19 cellular contexts compared by ENCODE assay signal in genomic region chr2:5067816-5068215, GRCh38.
DNase-seq lines count a peak whose midpoint lies in the region; FAIRE-seq and TF ChIP-seq lines count a peak whose summit lies in the region.
"Had no signal": no experiment of that assay in that cellular context is flagged by ENCODE, and none has a peak within 500 bp of the region (broad histone marks: within the 10 kb centered on the region; RNA-seq: fewer than 3 reads in every experiment).

No MANE protein-coding gene starts in this region.

- H3K27me3 Mint-ChIP-seq in neural progenitor cell (ENCODE audit: insufficient read depth, low read depth), result no peaks in the 10 kb centered on the region
- H3K27me3 Mint-ChIP-seq: CD4-positive, CD25-positive, alpha-beta regulatory T cell had no signal

- peak overlapping the region; percentile 46; the same call in 1 of the 2 replicates for H2AK5ac ChIP-seq in H1 (ENCODE audit: low read depth, low read length)

- no peaks in the 10 kb centered on the region for H3K79me2 ChIP-seq in H1 (ENCODE audit: control insufficient read depth in 1 of 2, insufficient read depth in 2 of 2, low read length in 2 of 2)
- no peaks in the 10 kb centered on the region for H3K79me2 ChIP-seq in neural progenitor cell (ENCODE audit: low read depth)

- no peak overlapping the region for H3K4me3 Mint-ChIP-seq in neural progenitor cell
- H3K4me3 Mint-ChIP-seq: CD4-positive, CD25-positive, alpha-beta regulatory T cell; CD8-positive, alpha-beta T cell; H9 had no signal

- H3K4me1 ChIP-seq in H1 (replicated peaks in 1 of 4; ENCODE audit: control insufficient read depth in 3 of 4, insufficient read depth in 4 of 4, low read length in 3 of 4), result peaks cover 3 to 12% (median 10%) of the 10 kb centered on the region in 4 experiments; a peak in 6 of 7 replicates
- H3K4me1 ChIP-seq in neural progenitor cell, result no peaks in the 10 kb centered on the region
- H3K4me1 ChIP-seq: A549 had no signal

- H3K18ac ChIP-seq in H1 (ENCODE audit: extremely low read depth, low read length), result no peak overlapping the region

- H4K91ac ChIP-seq in H1 (replicated peaks; ENCODE audit: insufficient read length, low read length), result no peak overlapping the region

- H2BK120ac ChIP-seq in H1 (replicated peaks; ENCODE audit: low read depth, low read length), result no peak overlapping the region

- no peak overlapping the region for H2BK5ac ChIP-seq in H1 (ENCODE audit: low read depth, low read length)

- no peak overlapping the region for H3K56ac ChIP-seq in H1 (replicated peaks; ENCODE audit: insufficient read length, low read depth, low read length)

- H3K4me2 ChIP-seq in H1 (ENCODE audit: insufficient read depth in 1 of 2, low read depth in 2 of 2, low read length in 2 of 2), result no peak overlapping the region
- H3K4me2 ChIP-seq in neural progenitor cell, result no peak overlapping the region
- H3K4me2 ChIP-seq: A549 had no signal

- CTCF ChIA-PET in H1 (lab: Charles Lee; ENCODE audit: partially characterized antibody), result no interaction called here

- WGBS in H1 (ENCODE audit: extremely low coverage in 1 of 2, insufficient coverage in 1 of 2, insufficient read length in 1 of 2, insufficient replicate concordance in 2 of 2, low coverage in 1 of 2, low lambda C conversion rate in 2 of 2, missing lambda C conversion rate in 1 of 2), 2 experiments, result 95% methylated on average over 4 of the region's 4 CpGs; no CpG with 5 or more reads in 1 of the 2 experiments

- peak overlapping the region; percentile 51; the same call in 1 of the 2 replicates for H2BK12ac ChIP-seq in H1 (ENCODE audit: low read depth, low read length)

- H3K4me1 Mint-ChIP-seq in neural progenitor cell, result no peaks in the 10 kb centered on the region
- H3K4me1 Mint-ChIP-seq: CD4-positive, CD25-positive, alpha-beta regulatory T cell had no signal

- H2AFZ ChIP-seq in H1 (ENCODE audit: low read length) (no peak overlapping the region), neural progenitor cell (replicated peaks) (no peak overlapping the region)
- H2AFZ ChIP-seq: GM23248 had no signal

- no peak for TF ChIP-seq RAD21 in H1 (IDR thresholded peaks at IDR 0.05 in 1 of 2, conservative IDR thresholded peaks at IDR 0.05 in 1 of 2; ENCODE audit: low read depth in 2 of 2, low read length in 2 of 2)

- H3K23me2 ChIP-seq in H1 (ENCODE audit: low read depth, low read length), result peaks cover 3% of the 10 kb centered on the region; the same call in 1 of the 2 replicates

- no peaks in the 10 kb centered on the region for H3K27me3 ChIP-seq in H1 (replicated peaks in 1 of 4; ENCODE audit: control insufficient read depth in 3 of 4, extremely low read depth in 1 of 4, insufficient read depth in 3 of 4, low read length in 3 of 4)
- no peaks in the 10 kb centered on the region for H3K27me3 ChIP-seq in neural progenitor cell

- POLR2A ChIA-PET in H1 (lab: Charles Lee; ENCODE audit: partially characterized antibody), result no interaction called here

- no peaks in the 10 kb centered on the region for H3K79me1 ChIP-seq in H1 (ENCODE audit: low read depth, low read length)

- no peaks in the 10 kb centered on the region for H3K9me3 Mint-ChIP-seq in neural progenitor cell
- H3K9me3 Mint-ChIP-seq: H9 had no signal

- no peak overlapping the region for H3K9ac ChIP-seq in H1 (replicated peaks in 1 of 4; ENCODE audit: extremely low read depth in 1 of 4, low read depth in 3 of 4, low read length in 3 of 4)
- no peak overlapping the region for H3K9ac ChIP-seq in neural progenitor cell
- H3K9ac ChIP-seq: GM23248 had no signal

- no peaks in the 10 kb centered on the region for H3K9me3 ChIP-seq in H1 (ENCODE audit: insufficient read depth in 2 of 2, low read depth in 1 of 2, low read length in 1 of 2)
- H3K9me3 ChIP-seq in neural progenitor cell (ENCODE audit: low read depth), result no peaks in the 10 kb centered on the region

- H3K4me3 ChIP-seq in H1 (ENCODE audit: extremely low read depth in 1 of 4, insufficient read depth in 2 of 4, low read depth in 3 of 4, low read length in 4 of 4) (no peak overlapping the region; a peak in 1 of 8 replicates), neural progenitor cell (no peak overlapping the region)
- H3K4me3 ChIP-seq: A549, GM12878, GM23248 had no signal

- TF ChIP-seq EP300 in H1 (IDR thresholded peaks at IDR 0.05; ENCODE audit: borderline replicate concordance in 1 of 2, low read depth in 2 of 2, low read length in 2 of 2), result no peak

- no peaks in the 10 kb centered on the region for H3F3A ChIP-seq in neural progenitor cell (ENCODE audit: low read depth)

- no peak overlapping the region for H2BK15ac ChIP-seq in H1 (ENCODE audit: low read length)

- no peak overlapping the region for H4K8ac ChIP-seq in H1 (ENCODE audit: extremely low read depth, insufficient read depth, low read length)

- H4K20me1 ChIP-seq in H1 (replicated peaks in 1 of 2; ENCODE audit: control insufficient read depth in 1 of 2, insufficient read depth in 2 of 2, low read length in 2 of 2) (no peaks in the 10 kb centered on the region), neural progenitor cell (ENCODE audit: low read depth) (no peaks in the 10 kb centered on the region)

- no peak overlapping the region for H3K27ac Mint-ChIP-seq in neural progenitor cell
- H3K27ac Mint-ChIP-seq: CD4-positive, CD25-positive, alpha-beta regulatory T cell; CD8-positive, alpha-beta T cell; H9 had no signal

- H3K27ac ChIP-seq in H1 (ENCODE audit: low read depth, low read length) (no peak overlapping the region), neural progenitor cell (no peak overlapping the region)
- H3K27ac ChIP-seq: A549, C4-2B, GM23248 had no signal

- TF ChIP-seq CTCF in H1 (IDR thresholded peaks at IDR 0.05; ENCODE audit: control extremely low read depth in 1 of 3, insufficient read depth in 1 of 3, low read depth in 1 of 3, low read length in 3 of 3) (no peak), neural progenitor cell (IDR thresholded peaks at IDR 0.05) (no peak)

- no peak overlapping the region for H3K4ac ChIP-seq in H1 (replicated peaks; ENCODE audit: insufficient read length, low read depth, low read length)

- H3K36me3 Mint-ChIP-seq in neural progenitor cell, result no peaks in the 10 kb centered on the region
- H3K36me3 Mint-ChIP-seq: CD4-positive, CD25-positive, alpha-beta regulatory T cell; CD8-positive, alpha-beta T cell had no signal

- no peak overlapping the region for H4K5ac ChIP-seq in H1 (ENCODE audit: insufficient read length, low read depth, low read length)

- TF ChIP-seq POLR2A in H1 (IDR thresholded peaks at IDR 0.05; ENCODE audit: control extremely low read depth in 1 of 2, low read depth in 2 of 2, low read length in 2 of 2), result no peak

- H3K36me3 ChIP-seq in H1 (ENCODE audit: control insufficient read depth in 2 of 4, insufficient read depth in 4 of 4, low read length in 3 of 4) (no peaks in the 10 kb centered on the region), neural progenitor cell (no peaks in the 10 kb centered on the region)

- DNase-seq in COLO829 (ENCODE audit: low spot score) (peak; percentile 9), H1 (ENCODE audit: low read depth in 1 of 2, low spot score in 2 of 2) (no peak), kidney tubule cell (ENCODE audit: low spot score) (peak; percentile 45), neural progenitor cell (ENCODE audit: low spot score) (no peak), ecto neural progenitor cell (ENCODE audit: low spot score) (no peak)
- no peak for DNase-seq in stimulated activated CD4-positive, alpha-beta T cell treated with anti-CD3 and anti-CD28 coated beads, Interleukin-1b, Interleukin-23, amount 100 ng/mL, for 48 hours
- DNase-seq: 8988T; Calu3; CD4-positive, CD25-positive, alpha-beta regulatory T cell; CD8-positive, alpha-beta T cell; DMS53; DMS79 treated with DMSO at 0.1 percent for 48 hours; GM23248; H9 had no signal

- H2BK20ac ChIP-seq in H1 (ENCODE audit: low read length), result peak overlapping the region; percentile 25; the same call in 1 of the 2 replicates

- H3K14ac ChIP-seq in H1 (ENCODE audit: insufficient read length), result no peak overlapping the region

- FAIRE-seq in H1 (lab: Jason Lieb, UNC), result no peak
- FAIRE-seq: A549, G401.6, GM12878, GM19239 had no signal

- H3K23ac ChIP-seq in H1 (ENCODE audit: insufficient read length), result no peak overlapping the region

TF ChIP-seq in H1, 55 proteins besides CTCF, POLR2A, EP300 and RAD21:
- TF ChIP-seq SP2 (IDR thresholded peaks at IDR 0.05; ENCODE audit: low read length) (no peak), GTF2F1 (IDR thresholded peaks at IDR 0.05; ENCODE audit: borderline replicate concordance, low read depth, low read length) (no peak), JUND (IDR thresholded peaks at IDR 0.05; ENCODE audit: low read length) (no peak)

Comparison
In these comparisons a context has a peak if more than half of its experiments do, and no peak if none do; other contexts are left out.
1. DNase-seq: peak in COLO829 (single experiment) and kidney tubule cell (single experiment); none in H1 (0 of 2), neural progenitor cell (single experiment), stimulated activated CD4-positive, alpha-beta T cell treated with anti-CD3 and anti-CD28 coated beads, Interleukin-1b, Interleukin-23, amount 100 ng/mL, for 48 hours (single experiment) and ecto neural progenitor cell (single experiment).